ENCODE assay signal across 9 cellular contexts in the genomic region with DNA sequence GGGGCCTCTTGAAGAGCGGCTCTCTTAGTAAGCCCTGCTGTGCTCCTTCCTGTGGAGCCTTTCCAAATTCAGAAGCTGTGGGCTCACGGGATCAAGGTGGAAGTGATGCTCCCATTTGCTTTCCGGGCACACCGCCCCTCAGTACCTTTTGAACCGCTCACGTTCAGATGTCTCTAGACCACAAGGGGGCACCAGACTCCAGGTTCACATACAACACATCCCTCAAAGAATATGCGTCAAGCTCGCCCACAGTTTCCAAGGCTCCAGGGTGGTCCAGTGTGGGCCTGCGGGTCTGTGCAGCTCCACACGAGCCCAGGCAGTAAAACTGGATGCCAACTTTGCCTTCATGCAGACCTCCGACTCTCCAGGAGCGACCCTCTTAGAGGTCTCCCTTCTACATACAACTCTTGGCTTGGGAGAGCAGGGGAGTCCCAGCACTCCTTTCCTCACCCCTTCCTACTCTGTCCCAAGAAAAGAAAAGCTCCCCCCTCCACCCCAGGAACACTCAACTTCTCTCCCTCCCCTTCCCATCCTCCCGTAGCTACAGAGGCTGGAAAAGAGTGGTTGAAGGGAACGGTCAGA. TPM values are rescaled to one million over a fixed set of nuclear protein-coding genes. Genes with fewer than 3 reads are reported as not detected.
DNase-seq lines count a peak whose midpoint lies in the region; ATAC-seq and TF ChIP-seq lines count a peak whose summit lies in the region.
"Had no signal": no experiment of that assay in that cellular context is flagged by ENCODE, and none has a peak within 500 bp of the region (broad histone marks: within the 10 kb centered on the region; RNA-seq: fewer than 3 reads in every experiment).

No MANE protein-coding gene starts in this region.

- H3K36me3 ChIP-seq in HUES48 (ENCODE audit: control insufficient read depth, insufficient read depth, low read length) (no peaks in the 10 kb centered on the region), Peyer's patch (no peaks in the 10 kb centered on the region), prostate gland (no peaks in the 10 kb centered on the region)

- H3K4me3 ChIP-seq in HUES48 (ENCODE audit: low read depth, low read length), result peak overlapping the region; percentile 44
- H3K4me3 ChIP-seq in Peyer's patch, result no peak overlapping the region
- H3K4me3 ChIP-seq in prostate gland, result no peak overlapping the region

- intact Hi-C loops in prostate gland (cut with DNase I), result loop anchor here (10.0 kb wide), 1 partner anchor 117 kb away; no protein-coding TSS in a partner anchor

- H3K9me3 ChIP-seq in HUES48 (ENCODE audit: control insufficient read depth, insufficient read depth, low read length) (no peaks in the 10 kb centered on the region), Peyer's patch (no peaks in the 10 kb centered on the region), prostate gland (no peaks in the 10 kb centered on the region)

- DNase-seq in A172 (ENCODE audit: low spot score) (peak; percentile 44), Peyer's patch (peak; percentile 46 to 84 (median 49)), globus pallidus (ENCODE audit: low spot score) (peak; percentile 32), prostate gland (ENCODE audit: low spot score) (peak; percentile 28)
- DNase-seq in activated effector memory CD4-positive, alpha-beta T cell treated with Interleukin-2 at 50 U/mL for 16 hours, result peak; percentile 15

- peaks cover 32% of the 10 kb centered on the region for H3K4me1 ChIP-seq in HUES48 (ENCODE audit: control insufficient read depth, insufficient read depth, low read length)
- no peaks in the 10 kb centered on the region for H3K4me1 ChIP-seq in Peyer's patch
- no peaks in the 10 kb centered on the region for H3K4me1 ChIP-seq in prostate gland (replicated peaks)

- 27% methylated on average over 7 of the region's 14 CpGs for WGBS in prostate gland

- peak; percentile 73 for ATAC-seq in GM18498 (IDR thresholded peaks at IDR 0.05; ENCODE audit: unreplicated experiment)
- no peak for ATAC-seq in GM19467 (IDR thresholded peaks at IDR 0.05; ENCODE audit: unreplicated experiment)

- H3K27ac ChIP-seq in HUES48 (ENCODE audit: low read depth, low read length), result no peak overlapping the region
- no peak overlapping the region for H3K27ac ChIP-seq in Peyer's patch
- no peak overlapping the region for H3K27ac ChIP-seq in prostate gland

- TF ChIP-seq CTCF in Peyer's patch (IDR thresholded peaks at IDR 0.05), result peak; percentile 4 to 55 (median 49)
- peak; percentile 17 to 51 (median 30) for TF ChIP-seq CTCF in prostate gland (IDR thresholded peaks at IDR 0.05)

- no peak for TF ChIP-seq POLR2A in Peyer's patch (IDR thresholded peaks at IDR 0.05)
- TF ChIP-seq POLR2A in prostate gland (IDR thresholded peaks at IDR 0.05), result no peak

- peaks cover 17% of the 10 kb centered on the region for H3K27me3 ChIP-seq in HUES48 (ENCODE audit: control insufficient read depth, insufficient read depth, low read length)
- H3K27me3 ChIP-seq in Peyer's patch, result no peaks in the 10 kb centered on the region
- H3K27me3 ChIP-seq in prostate gland (replicated peaks; ENCODE audit: insufficient read depth), result no peaks in the 10 kb centered on the region

- H3K9ac ChIP-seq in HUES48 (ENCODE audit: low read depth, low read length), result no peak overlapping the region

RNA-seq across cellular contexts. Expression of gene SUPT20HL1, which starts 11.0 kb away (rescaled TPM):
- not detected in 2 replicates for total RNA-seq in A172 (2014; rRNA removed; shearing (Covaris generic))
- total RNA-seq in Peyer's patch (under 1 TPM in 1 of 4 donors, not detected in 3; 0.54 TPM), prostate gland (under 1 TPM in 1 of 2 donors, not detected in 1; 0.40 TPM)

RNA-seq across cellular contexts. Expression of gene SUPT20HL2, which starts 57.6 kb away (rescaled TPM):
- not detected in 2 replicates for total RNA-seq in A172 (2014; rRNA removed; shearing (Covaris generic))
- total RNA-seq in Peyer's patch (not detected), prostate gland (10 to 100 TPM in 1 of 2 donors, under 1 TPM in 1; 0.14 to 10.5 TPM)
- total RNA-seq: urinary bladder had no signal
